In the genomic region with DNA sequence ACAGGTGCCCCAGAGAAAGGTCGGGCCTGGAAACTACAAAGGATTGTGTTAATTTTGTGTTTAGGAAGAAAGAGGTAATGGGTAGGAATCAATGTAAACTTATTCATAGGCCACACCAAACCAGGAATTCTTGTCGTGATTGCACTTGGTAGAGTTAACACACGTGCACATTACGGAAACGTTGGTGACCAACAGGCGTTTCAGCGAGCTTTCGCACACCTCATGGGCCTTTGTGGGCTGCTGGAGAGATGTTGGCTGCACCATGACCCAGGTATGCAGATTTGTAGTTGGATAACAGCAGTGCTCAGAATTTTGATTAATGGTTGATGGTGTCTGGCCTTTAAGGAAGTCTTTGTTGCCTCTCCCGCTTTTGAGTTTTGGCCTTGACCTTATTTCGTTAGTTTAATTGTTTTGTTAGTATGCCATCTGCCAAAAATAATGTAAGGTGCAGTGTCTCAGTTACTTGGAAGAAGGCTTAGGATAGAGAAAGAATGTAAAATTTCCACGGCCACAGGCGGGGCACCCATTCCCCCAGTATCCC, we compare ENCODE assay signal across 8 cellular contexts. TPM values are rescaled to one million over a fixed set of nuclear protein-coding genes. Genes with fewer than 3 reads are reported as not detected.
DNase-seq lines count a peak whose midpoint lies in the region; ATAC-seq, FAIRE-seq and TF ChIP-seq lines count a peak whose summit lies in the region.

No MANE protein-coding gene starts in this region.

- H3K9me3 ChIP-seq in transverse colon, result no peaks in the 10 kb centered on the region
- no peaks in the 10 kb centered on the region for H3K9me3 ChIP-seq in small intestine (ENCODE audit: control insufficient read depth, low read depth)

- TF ChIP-seq CTCF in transverse colon (IDR thresholded peaks at IDR 0.05), result no peak
- TF ChIP-seq CTCF in GM20000 (IDR thresholded peaks at IDR 0.05; ENCODE audit: extremely low read depth, missing control alignments), result no peak

- TF ChIP-seq POLR2A in transverse colon (IDR thresholded peaks at IDR 0.05), result no peak

- no peak overlapping the region for H3K4me3 ChIP-seq in transverse colon
- H3K4me3 ChIP-seq in small intestine (ENCODE audit: low read depth in 1 of 2, low read length in 2 of 2), result no peak overlapping the region

- WGBS in transverse colon (ENCODE audit: low coverage in 1 of 2), 2 donors, result 80 to 82% methylated on average over 11 to 12 of the region's 12 CpGs
- 70 to 79% (median 79%) methylated on average over 12 of the region's 12 CpGs for WGBS in small intestine, 3 donors

- peaks cover 12% of the 10 kb centered on the region for H3K36me3 Mint-ChIP-seq in activated naive CD4-positive, alpha-beta T cell treated with anti-CD3 and anti-CD28 coated beads, Interleukin-2, amount 10 ng/mL, durations not matched to agents 7 days and 5 days
- H3K36me3 Mint-ChIP-seq in activated naive CD8-positive, alpha-beta T cell treated with anti-CD3 and anti-CD28 coated beads, Interleukin-2, amount 50 U/mL, for 24 hours (ENCODE audit: low read depth), result peaks cover 5% of the 10 kb centered on the region
- no peaks in the 10 kb centered on the region for H3K36me3 Mint-ChIP-seq in memory B cell

- TF ChIP-seq EP300 in transverse colon (IDR thresholded peaks at IDR 0.05; ENCODE audit: low read depth), result no peak

- CTCF ChIA-PET in activated naive CD4-positive, alpha-beta T cell treated with anti-CD3 and anti-CD28 coated beads, Interleukin-2, amount 10 ng/mL, durations not matched to agents 7 days and 5 days (lab: Charles Lee), result interaction anchor here (1.0 to 1.2 kb wide), 2 partner anchors 21 to 98 kb away, joined by 3 to 4 read pairs; no protein-coding TSS in a partner anchor

- in situ Hi-C loops in transverse colon (cut with MboI; ENCODE audit: low pct_ligation_motif_present in 1 of 4, low pct_unique_long_range_greater_than_20kb in 1 of 4, low sequenced_read_pairs in 3 of 4), result loop anchor here in 1 of 4 donors (25.0 kb wide), 1 partner anchor 163 kb away; no protein-coding TSS in a partner anchor

- H3K4me1 Mint-ChIP-seq in activated naive CD4-positive, alpha-beta T cell treated with anti-CD3 and anti-CD28 coated beads, Interleukin-2, amount 10 ng/mL, durations not matched to agents 7 days and 5 days, result peaks cover 57% of the 10 kb centered on the region
- H3K4me1 Mint-ChIP-seq in activated naive CD8-positive, alpha-beta T cell treated with anti-CD3 and anti-CD28 coated beads, Interleukin-2, amount 50 U/mL, for 24 hours, result peaks cover 41% of the 10 kb centered on the region
- peaks cover 36% of the 10 kb centered on the region for H3K4me1 Mint-ChIP-seq in memory B cell

- H3K27me3 ChIP-seq in transverse colon (no peaks in the 10 kb centered on the region), small intestine (ENCODE audit: control insufficient read depth in 2 of 2, insufficient read depth in 2 of 2, low read length in 2 of 2) (no peaks in the 10 kb centered on the region)

- FAIRE-seq in small intestine (lab: Jason Lieb, UNC), result no peak

- intact Hi-C loops in transverse colon (cut with DNase I; ENCODE audit: low total_unique reads), result no loop called here

- H3K27me3 Mint-ChIP-seq in activated naive CD4-positive, alpha-beta T cell treated with anti-CD3 and anti-CD28 coated beads, Interleukin-2, amount 10 ng/mL, durations not matched to agents 7 days and 5 days, result no peaks in the 10 kb centered on the region
- H3K27me3 Mint-ChIP-seq in activated naive CD8-positive, alpha-beta T cell treated with anti-CD3 and anti-CD28 coated beads, Interleukin-2, amount 50 U/mL, for 24 hours, result no peaks in the 10 kb centered on the region
- no peaks in the 10 kb centered on the region for H3K27me3 Mint-ChIP-seq in memory B cell

- H3K27ac Mint-ChIP-seq in activated naive CD4-positive, alpha-beta T cell treated with anti-CD3 and anti-CD28 coated beads, Interleukin-2, amount 10 ng/mL, durations not matched to agents 7 days and 5 days, result peak overlapping the region; percentile 82
- peak overlapping the region; percentile 65 for H3K27ac Mint-ChIP-seq in activated naive CD8-positive, alpha-beta T cell treated with anti-CD3 and anti-CD28 coated beads, Interleukin-2, amount 50 U/mL, for 24 hours
- H3K27ac Mint-ChIP-seq in memory B cell, result peak overlapping the region; percentile 74

- DNase-seq in activated naive CD4-positive, alpha-beta T cell treated with anti-CD3 and anti-CD28 coated beads, Interleukin-2, amount 10 ng/mL, durations not matched to agents 7 days and 5 days, result no peak
- DNase-seq in activated naive CD4-positive, alpha-beta T cell treated with Interleukin-2 at 50 U/mL for 16 hours, result no peak
- DNase-seq in activated naive CD8-positive, alpha-beta T cell treated with anti-CD3 and anti-CD28 coated beads, Interleukin-2, amount 50 U/mL, for 24 hours, result no peak
- DNase-seq in memory B cell (ENCODE audit: low spot score in 2 of 2) (no peak), transverse colon (no peak), GM20000 (ENCODE audit: low spot score) (no peak), small intestine (no peak)

- peaks cover 4 to 34% (median 16%) of the 10 kb centered on the region in 4 donors for H3K4me1 ChIP-seq in transverse colon
- peaks cover 1 to 4% of the 10 kb centered on the region in 2 donors for H3K4me1 ChIP-seq in small intestine (ENCODE audit: control insufficient read depth in 2 of 2, insufficient read depth in 1 of 2, low read depth in 1 of 2, low read length in 1 of 2)

- H3K9me3 Mint-ChIP-seq in activated naive CD4-positive, alpha-beta T cell treated with anti-CD3 and anti-CD28 coated beads, Interleukin-2, amount 10 ng/mL, durations not matched to agents 7 days and 5 days, result no peaks in the 10 kb centered on the region
- no peaks in the 10 kb centered on the region for H3K9me3 Mint-ChIP-seq in activated naive CD8-positive, alpha-beta T cell treated with anti-CD3 and anti-CD28 coated beads, Interleukin-2, amount 50 U/mL, for 24 hours
- no peaks in the 10 kb centered on the region for H3K9me3 Mint-ChIP-seq in memory B cell

- no peak for ATAC-seq in activated naive CD8-positive, alpha-beta T cell treated with anti-CD3 and anti-CD28 coated beads, Interleukin-2, amount 50 U/mL, for 24 hours
- ATAC-seq in memory B cell (ENCODE audit: low read depth) (no peak), GM19023 (IDR thresholded peaks at IDR 0.05; ENCODE audit: unreplicated experiment) (no peak)

- H3K27ac ChIP-seq in transverse colon, result peak overlapping the region; percentile 91 to 99 (median 98)
- no peak overlapping the region for H3K27ac ChIP-seq in small intestine (ENCODE audit: low read depth in 1 of 2, low read length in 1 of 2)

- H3K4me3 Mint-ChIP-seq in activated naive CD4-positive, alpha-beta T cell treated with anti-CD3 and anti-CD28 coated beads, Interleukin-2, amount 10 ng/mL, durations not matched to agents 7 days and 5 days, result peak overlapping the region; percentile 83
- H3K4me3 Mint-ChIP-seq in activated naive CD8-positive, alpha-beta T cell treated with anti-CD3 and anti-CD28 coated beads, Interleukin-2, amount 50 U/mL, for 24 hours, result peak overlapping the region; percentile 86
- peak overlapping the region; percentile 71 for H3K4me3 Mint-ChIP-seq in memory B cell

- H3K36me3 ChIP-seq in transverse colon (no peaks in the 10 kb centered on the region), small intestine (ENCODE audit: control insufficient read depth in 2 of 2, insufficient read depth in 2 of 2, low read length in 2 of 2) (no peaks in the 10 kb centered on the region)

RNA-seq across cellular contexts. Expression of a gene that starts 1.8 kb away (rescaled TPM):
- total RNA-seq in transverse colon, result 10 to 100 TPM; 18.3 to 82.8 (median 43.7) TPM
- polyA plus RNA-seq in small intestine, result 1 to 10 TPM; 1.4 to 2.6 (median 2.0) TPM

Comparison
In these comparisons a context has a peak if more than half of its experiments do, and no peak if none do; other contexts are left out.
1. H3K27ac ChIP-seq: peak in transverse colon (4 of 4); none in small intestine (0 of 2).
2. Peak in every context shown above with its lines, with median percentiles within 50 percentile points of each other: H3K27ac Mint-ChIP-seq and H3K4me3 Mint-ChIP-seq.